20 cellular contexts compared by ENCODE assay signal in genomic region chrX:23982891-23983290, GRCh38. TPM values are rescaled to one million over a fixed set of nuclear protein-coding genes. Genes with fewer than 3 reads are reported as not detected.
DNase-seq lines count a peak whose midpoint lies in the region; ATAC-seq, FAIRE-seq and TF ChIP-seq lines count a peak whose summit lies in the region.
"Had no signal": no experiment of that assay in that cellular context is flagged by ENCODE, and none has a peak within 500 bp of the region (broad histone marks: within the 10 kb centered on the region; RNA-seq: fewer than 3 reads in every experiment).

No MANE protein-coding gene starts in this region.

- peak overlapping the region; percentile 12; the same call in 1 of the 2 replicates for H3K27ac Mint-ChIP-seq in GM23338
- peak overlapping the region; percentile 56; the same call in 1 of the 2 replicates for H3K27ac Mint-ChIP-seq in HFFc6
- H3K27ac Mint-ChIP-seq in brain, result peak overlapping the region in 3 of 5 experiments; percentile 2 to 80 (median 16)
- H3K27ac Mint-ChIP-seq: B cell, IgD-negative memory B cell had no signal

- 94% methylated on average over 1 of the region's 1 CpG for WGBS in A549 (ENCODE audit: missing lambda C conversion rate)

- H2AFZ ChIP-seq in GM23338, result no peak overlapping the region

- H4K20me1 ChIP-seq in GM23338 (replicated peaks; ENCODE audit: insufficient read depth), result no peaks in the 10 kb centered on the region; the same call in 1 of the 2 replicates

- H3F3A ChIP-seq in GM23338 (replicated peaks; ENCODE audit: low read depth), result no peaks in the 10 kb centered on the region

- no peak for ATAC-seq in A549
- no peak for ATAC-seq in GM23338
- ATAC-seq in GM18907 (IDR thresholded peaks at IDR 0.05; ENCODE audit: unreplicated experiment), result no peak
- ATAC-seq in GM19324 (IDR thresholded peaks at IDR 0.05; ENCODE audit: low FRiP score, unreplicated experiment), result no peak
- ATAC-seq: CD8-positive, alpha-beta T cell; GM12878; HepG2 had no signal

- TF ChIP-seq RAD21 in A549 (conservative IDR thresholded peaks at IDR 0.05 in 1 of 2, IDR thresholded peaks at IDR 0.05 in 1 of 2), result no peak

- CTCF ChIA-PET in A549 (lab: Yijun Ruan, JAX), result no interaction called here

- no peak for TF ChIP-seq CTCF in A549 (IDR thresholded peaks at IDR 0.05)
- no peak for TF ChIP-seq CTCF in GM23338 (conservative IDR thresholded peaks at IDR 0.05; ENCODE audit: low read depth in 2 of 2)
- no peak for TF ChIP-seq CTCF in HFFc6 (IDR thresholded peaks at IDR 0.05)
- no peak for TF ChIP-seq CTCF in brain (conservative IDR thresholded peaks at IDR 0.05)

- POLR2A ChIA-PET in A549 (lab: Yijun Ruan, JAX), result interaction anchor here (1.6 kb wide), 1 partner anchor 43 kb away, joined by 5 read pairs; no protein-coding TSS in a partner anchor

- H3K4me1 Mint-ChIP-seq in GM23338, result peaks cover 25% of the 10 kb centered on the region
- H3K4me1 Mint-ChIP-seq in HFFc6 (ENCODE audit: low read depth), result peaks cover 8% of the 10 kb centered on the region
- peaks cover 34% of the 10 kb centered on the region for H3K4me1 Mint-ChIP-seq in brain
- H3K4me1 Mint-ChIP-seq: B cell, IgD-negative memory B cell had no signal

- peaks cover 17% of the 10 kb centered on the region for H3K36me3 Mint-ChIP-seq in GM23338 (ENCODE audit: low read depth)
- peaks cover 5% of the 10 kb centered on the region; the same call in 1 of the 2 replicates for H3K36me3 Mint-ChIP-seq in HFFc6 (ENCODE audit: low read depth)
- peaks cover 33% of the 10 kb centered on the region for H3K36me3 Mint-ChIP-seq in brain
- H3K36me3 Mint-ChIP-seq: IgD-negative memory B cell had no signal

- no peaks in the 10 kb centered on the region for H3K79me2 ChIP-seq in GM23338 (replicated peaks; ENCODE audit: insufficient read depth)

- H3K4me3 ChIP-seq in A549, result no peak overlapping the region
- no peak overlapping the region for H3K4me3 ChIP-seq in GM23338
- H3K4me3 ChIP-seq: BLaER1 treated with 17β-estradiol and CSF1 and Interleukin-3, amounts not matched to agents 10 nM and 100 nM; GM12878 had no signal

- H3K27me3 Mint-ChIP-seq in GM23338 (ENCODE audit: insufficient read depth, low read depth, poor library complexity) (peaks cover 7% of the 10 kb centered on the region), HFFc6 (ENCODE audit: insufficient read depth) (no peaks in the 10 kb centered on the region), brain (peaks cover 4% of the 10 kb centered on the region)
- H3K27me3 Mint-ChIP-seq: B cell had no signal

- H3K27ac ChIP-seq in A549 (no peak overlapping the region), GM23338 (ENCODE audit: low read depth) (no peak overlapping the region)
- H3K27ac ChIP-seq: BLaER1 treated with 17β-estradiol and CSF1 and Interleukin-3, amounts not matched to agents 10 nM and 100 nM had no signal

- H3K9me2 ChIP-seq in GM23338 (ENCODE audit: insufficient read depth), result no peaks in the 10 kb centered on the region

- H3K4me1 ChIP-seq in A549 (peaks cover 9% of the 10 kb centered on the region; the same call in 1 of the 3 replicates), GM23338 (ENCODE audit: insufficient read depth) (peaks cover 10% of the 10 kb centered on the region)
- H3K4me1 ChIP-seq: BLaER1 treated with 17β-estradiol and CSF1 and Interleukin-3, amounts not matched to agents 10 nM and 100 nM had no signal

- H3K4me3 Mint-ChIP-seq in GM23338 (no peak overlapping the region), HFFc6 (no peak overlapping the region), brain (peak overlapping the region in 2 of 5 experiments; percentile 2 to 7)
- H3K4me3 Mint-ChIP-seq: B cell; CD8-positive, alpha-beta T cell; IgD-negative memory B cell had no signal

- H3K36me3 ChIP-seq in GM23338 (ENCODE audit: insufficient read depth), result no peaks in the 10 kb centered on the region

- H3K4me2 ChIP-seq in A549, result no peak overlapping the region
- no peak overlapping the region for H3K4me2 ChIP-seq in GM23338
- H3K4me2 ChIP-seq: BLaER1 treated with 17β-estradiol and CSF1 and Interleukin-3, amounts not matched to agents 10 nM and 100 nM had no signal

- no peaks in the 10 kb centered on the region for H3K27me3 ChIP-seq in GM23338 (ENCODE audit: insufficient read depth)

- H3K9me3 Mint-ChIP-seq in GM23338 (no peaks in the 10 kb centered on the region), HFFc6 (no peaks in the 10 kb centered on the region), brain (no peaks in the 10 kb centered on the region)
- H3K9me3 Mint-ChIP-seq: CD8-positive, alpha-beta T cell; IgD-negative memory B cell had no signal

- FAIRE-seq in A549 (lab: Jason Lieb, UNC), result peak; percentile 90
- FAIRE-seq: GM12878, HepG2 had no signal

- no peak for TF ChIP-seq EP300 in A549 (IDR thresholded peaks at IDR 0.05)

- DNase-seq in A549 (ENCODE audit: low read depth in 1 of 2, low spot score in 1 of 2) (no peak), GM23338 (ENCODE audit: low spot score) (no peak), HFFc6 (no peak), amygdala (lab: John Stamatoyannopoulos, UW) (no peak)
- DNase-seq in activated CD4-positive, alpha-beta T cell treated with anti-CD3 and anti-CD28 coated beads for 1 hour, result no peak
- DNase-seq: 8988T; Calu3; CD8-positive, alpha-beta T cell; DMS79 treated with DMSO at 0.1 percent for 48 hours; GOT3; H7; KBM-7 had no signal

- no peaks in the 10 kb centered on the region for H3K9me3 ChIP-seq in A549
- H3K9me3 ChIP-seq: BLaER1 treated with 17β-estradiol and CSF1 and Interleukin-3, amounts not matched to agents 10 nM and 100 nM had no signal

- no peak for TF ChIP-seq POLR2A in A549 (IDR thresholded peaks at IDR 0.05; ENCODE audit: low read length)

TF ChIP-seq in A549, 52 proteins besides CTCF, POLR2A, EP300 and RAD21:
- TF ChIP-seq TP53 (CRISPR knock-in tag; IDR thresholded peaks at IDR 0.05) (no peak), JUNB (IDR thresholded peaks at IDR 0.05) (no peak), PHF8 (IDR thresholded peaks at IDR 0.05; ENCODE audit: borderline replicate concordance, low read depth) (no peak), CBX2 (IDR thresholded peaks at IDR 0.05; ENCODE audit: borderline replicate concordance, low read depth) (no peak), EHF (CRISPR knock-in tag; IDR thresholded peaks at IDR 0.05) (no peak)

TF ChIP-seq in GM23338, 12 proteins besides CTCF, POLR2A, EP300 and RAD21:
- TF ChIP-seq STAT1 (IDR thresholded peaks at IDR 0.05; ENCODE audit: unreplicated experiment), result no peak
- TF ChIP-seq EZH2 (IDR thresholded peaks at IDR 0.05; ENCODE audit: low read depth, unreplicated experiment), result no peak
- TF ChIP-seq ZNF331 (CRISPR knock-in tag; IDR thresholded peaks at IDR 0.05; ENCODE audit: low read depth), result no peak
- no peak for TF ChIP-seq ZNF114 (CRISPR knock-in tag; IDR thresholded peaks at IDR 0.05)
- no peak for TF ChIP-seq JUNB (IDR thresholded peaks at IDR 0.05; ENCODE audit: unreplicated experiment)
- TF ChIP-seq EZH2phosphoT487 (IDR thresholded peaks at IDR 0.05; ENCODE audit: unreplicated experiment), result no peak
- TF ChIP-seq CREB1 (CRISPR knock-in tag; IDR thresholded peaks at IDR 0.05; ENCODE audit: low read depth), result no peak
- TF ChIP-seq REST (IDR thresholded peaks at IDR 0.05; ENCODE audit: unreplicated experiment), result no peak
- no peak for TF ChIP-seq POLR2AphosphoS5 (IDR thresholded peaks at IDR 0.05; ENCODE audit: low read depth)
- TF ChIP-seq NANOG (IDR thresholded peaks at IDR 0.05; ENCODE audit: borderline replicate concordance), result no peak

RNA-seq across cellular contexts. Expression of gene KLHL15, which starts 44.1 kb away (rescaled TPM):
- polyA plus RNA-seq in A549 (2011; rRNA removed) (11.2 and 15.0 TPM in 2 replicates), A549 (2017; fragmentation: RNase III; extraction: RNeasy Plus Mini Kit Qiagen cat#74134 plus additional on column Dnase treatment) (6.1 to 6.4 TPM (median 6.2 TPM) in 3 replicates), GM23338 (2016; fragmentation: Nextera tagmentation; extraction: Ambion mirVana) (2.2 and 2.4 TPM in 2 replicates), brain (ENCODE audit: insufficient read depth, low read depth, low replicate concordance) (3.0 TPM)
- 3.8 and 4.8 TPM in 2 replicates for polyA plus RNA-seq in A549 (2012; cell fraction: cytosol; rRNA removed)
- polyA plus RNA-seq in A549 (2012; cell fraction: nucleus; rRNA removed), result 2.8 and 5.1 TPM in 2 replicates
- 12.5 and 13.4 TPM in 2 replicates for polyA minus RNA-seq in A549 (2011; rRNA and poly(A)+ RNA removed)
- 15.0 and 15.3 TPM in 2 replicates for total RNA-seq in GM23338 (2014; rRNA removed; shearing (Covaris generic))
- 1 to 10 TPM; 6.6 to 9.0 (median 7.8) TPM for total RNA-seq in HFFc6 (2021; fragmentation: NEBNext Ultra II Directional; extraction: Animal tissue kit (Norgen Biotek cat#: 25700))
